ENCODE assay signal across 1 cellular context in the genomic region with DNA sequence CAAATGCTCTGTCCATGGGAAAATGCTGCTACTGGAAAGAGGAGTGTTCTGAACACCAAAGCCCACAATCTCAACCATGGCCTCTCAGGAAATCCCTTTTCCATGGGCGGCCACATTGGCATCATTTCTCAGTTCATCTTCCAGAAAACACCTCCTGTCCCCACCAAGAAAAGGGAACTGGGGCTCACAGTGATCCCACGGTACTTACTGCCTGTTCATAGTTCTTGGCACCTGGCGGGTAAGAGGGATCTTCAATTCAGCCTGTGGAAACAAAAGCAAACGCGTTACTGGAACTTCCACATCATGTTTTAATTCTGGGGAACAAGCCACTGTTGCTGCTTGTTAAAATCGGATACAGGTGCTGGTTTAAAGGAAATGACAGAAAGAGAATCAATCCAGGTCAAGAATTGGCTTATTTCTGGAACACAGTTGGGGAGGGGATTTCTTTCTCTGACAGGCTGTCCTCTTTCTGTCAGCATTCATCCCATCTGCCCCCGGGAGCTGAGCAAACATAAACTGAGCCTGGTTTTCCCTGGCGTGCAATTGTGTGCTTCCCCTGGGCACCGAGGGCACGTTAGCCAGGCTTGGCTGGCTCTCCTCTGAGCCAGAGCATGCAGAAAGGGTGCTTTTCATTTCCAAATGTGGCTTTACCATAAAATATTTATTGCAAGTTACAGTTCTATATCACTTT.
TF ChIP-seq lines count a peak whose summit lies in the region.

No MANE protein-coding gene starts in this region.

TF ChIP-seq in GM23338, 12 proteins besides CTCF, POLR2A, EP300 and RAD21:
- TF ChIP-seq CREB1 (CRISPR knock-in tag; IDR thresholded peaks at IDR 0.05; ENCODE audit: low read depth) (no peak), EZH2phosphoT487 (IDR thresholded peaks at IDR 0.05; ENCODE audit: unreplicated experiment) (no peak), ZNF331 (CRISPR knock-in tag; IDR thresholded peaks at IDR 0.05; ENCODE audit: low read depth) (no peak), JUNB (IDR thresholded peaks at IDR 0.05; ENCODE audit: unreplicated experiment) (no peak), STAT1 (IDR thresholded peaks at IDR 0.05; ENCODE audit: unreplicated experiment) (no peak), NANOG (IDR thresholded peaks at IDR 0.05; ENCODE audit: borderline replicate concordance) (no peak), POLR2AphosphoS5 (IDR thresholded peaks at IDR 0.05; ENCODE audit: low read depth) (no peak), ZNF114 (CRISPR knock-in tag; IDR thresholded peaks at IDR 0.05) (no peak), EZH2 (IDR thresholded peaks at IDR 0.05; ENCODE audit: low read depth, unreplicated experiment) (no peak)
- TF ChIP-seq, protein P1, sequence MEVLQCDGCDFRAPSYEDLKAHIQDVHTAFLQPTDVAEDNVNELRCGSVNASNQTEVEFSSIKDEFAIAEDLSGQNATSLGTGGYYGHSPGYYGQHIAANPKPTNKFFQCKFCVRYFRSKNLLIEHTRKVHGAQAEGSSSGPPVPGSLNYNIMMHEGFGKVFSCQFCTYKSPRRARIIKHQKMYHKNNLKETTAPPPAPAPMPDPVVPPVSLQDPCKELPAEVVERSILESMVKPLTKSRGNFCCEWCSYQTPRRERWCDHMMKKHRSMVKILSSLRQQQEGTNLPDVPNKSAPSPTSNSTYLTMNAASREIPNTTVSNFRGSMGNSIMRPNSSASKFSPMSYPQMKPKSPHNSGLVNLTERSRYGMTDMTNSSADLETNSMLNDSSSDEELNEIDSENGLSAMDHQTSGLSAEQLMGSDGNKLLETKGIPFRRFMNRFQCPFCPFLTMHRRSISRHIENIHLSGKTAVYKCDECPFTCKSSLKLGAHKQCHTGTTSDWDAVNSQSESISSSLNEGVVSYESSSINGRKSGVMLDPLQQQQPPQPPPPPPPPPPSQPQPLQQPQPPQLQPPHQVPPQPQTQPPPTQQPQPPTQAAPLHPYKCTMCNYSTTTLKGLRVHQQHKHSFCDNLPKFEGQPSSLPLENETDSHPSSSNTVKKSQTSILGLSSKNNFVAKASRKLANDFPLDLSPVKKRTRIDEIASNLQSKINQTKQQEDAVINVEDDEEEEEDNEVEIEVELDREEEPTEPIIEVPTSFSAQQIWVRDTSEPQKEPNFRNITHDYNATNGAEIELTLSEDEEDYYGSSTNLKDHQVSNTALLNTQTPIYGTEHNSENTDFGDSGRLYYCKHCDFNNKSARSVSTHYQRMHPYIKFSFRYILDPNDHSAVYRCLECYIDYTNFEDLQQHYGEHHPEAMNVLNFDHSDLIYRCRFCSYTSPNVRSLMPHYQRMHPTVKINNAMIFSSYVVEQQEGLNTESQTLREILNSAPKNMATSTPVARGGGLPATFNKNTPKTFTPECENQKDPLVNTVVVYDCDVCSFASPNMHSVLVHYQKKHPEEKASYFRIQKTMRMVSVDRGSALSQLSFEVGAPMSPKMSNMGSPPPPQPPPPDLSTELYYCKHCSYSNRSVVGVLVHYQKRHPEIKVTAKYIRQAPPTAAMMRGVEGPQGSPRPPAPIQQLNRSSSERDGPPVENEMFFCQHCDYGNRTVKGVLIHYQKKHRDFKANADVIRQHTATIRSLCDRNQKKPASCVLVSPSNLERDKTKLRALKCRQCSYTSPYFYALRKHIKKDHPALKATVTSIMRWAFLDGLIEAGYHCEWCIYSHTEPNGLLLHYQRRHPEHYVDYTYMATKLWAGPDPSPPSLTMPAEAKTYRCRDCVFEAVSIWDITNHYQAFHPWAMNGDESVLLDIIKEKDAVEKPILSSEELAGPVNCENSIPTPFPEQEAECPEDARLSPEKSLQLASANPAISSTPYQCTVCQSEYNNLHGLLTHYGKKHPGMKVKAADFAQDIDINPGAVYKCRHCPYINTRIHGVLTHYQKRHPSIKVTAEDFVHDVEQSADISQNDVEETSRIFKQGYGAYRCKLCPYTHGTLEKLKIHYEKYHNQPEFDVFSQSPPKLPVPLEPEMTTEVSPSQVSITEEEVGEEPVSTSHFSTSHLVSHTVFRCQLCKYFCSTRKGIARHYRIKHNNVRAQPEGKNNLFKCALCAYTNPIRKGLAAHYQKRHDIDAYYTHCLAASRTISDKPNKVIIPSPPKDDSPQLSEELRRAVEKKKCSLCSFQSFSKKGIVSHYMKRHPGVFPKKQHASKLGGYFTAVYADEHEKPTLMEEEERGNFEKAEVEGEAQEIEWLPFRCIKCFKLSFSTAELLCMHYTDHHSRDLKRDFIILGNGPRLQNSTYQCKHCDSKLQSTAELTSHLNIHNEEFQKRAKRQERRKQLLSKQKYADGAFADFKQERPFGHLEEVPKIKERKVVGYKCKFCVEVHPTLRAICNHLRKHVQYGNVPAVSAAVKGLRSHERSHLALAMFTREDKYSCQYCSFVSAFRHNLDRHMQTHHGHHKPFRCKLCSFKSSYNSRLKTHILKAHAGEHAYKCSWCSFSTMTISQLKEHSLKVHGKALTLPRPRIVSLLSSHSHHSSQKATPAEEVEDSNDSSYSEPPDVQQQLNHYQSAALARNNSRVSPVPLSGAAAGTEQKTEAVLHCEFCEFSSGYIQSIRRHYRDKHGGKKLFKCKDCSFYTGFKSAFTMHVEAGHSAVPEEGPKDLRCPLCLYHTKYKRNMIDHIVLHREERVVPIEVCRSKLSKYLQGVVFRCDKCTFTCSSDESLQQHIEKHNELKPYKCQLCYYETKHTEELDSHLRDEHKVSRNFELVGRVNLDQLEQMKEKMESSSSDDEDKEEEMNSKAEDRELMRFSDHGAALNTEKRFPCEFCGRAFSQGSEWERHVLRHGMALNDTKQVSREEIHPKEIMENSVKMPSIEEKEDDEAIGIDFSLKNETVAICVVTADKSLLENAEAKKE (CRISPR knock-in tag; IDR thresholded peaks at IDR 0.05): no peak
- TF ChIP-seq, protein P2, sequence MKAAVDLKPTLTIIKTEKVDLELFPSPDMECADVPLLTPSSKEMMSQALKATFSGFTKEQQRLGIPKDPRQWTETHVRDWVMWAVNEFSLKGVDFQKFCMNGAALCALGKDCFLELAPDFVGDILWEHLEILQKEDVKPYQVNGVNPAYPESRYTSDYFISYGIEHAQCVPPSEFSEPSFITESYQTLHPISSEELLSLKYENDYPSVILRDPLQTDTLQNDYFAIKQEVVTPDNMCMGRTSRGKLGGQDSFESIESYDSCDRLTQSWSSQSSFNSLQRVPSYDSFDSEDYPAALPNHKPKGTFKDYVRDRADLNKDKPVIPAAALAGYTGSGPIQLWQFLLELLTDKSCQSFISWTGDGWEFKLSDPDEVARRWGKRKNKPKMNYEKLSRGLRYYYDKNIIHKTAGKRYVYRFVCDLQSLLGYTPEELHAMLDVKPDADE (IDR thresholded peaks at IDR 0.05): no peak
- TF ChIP-seq, protein P3, sequence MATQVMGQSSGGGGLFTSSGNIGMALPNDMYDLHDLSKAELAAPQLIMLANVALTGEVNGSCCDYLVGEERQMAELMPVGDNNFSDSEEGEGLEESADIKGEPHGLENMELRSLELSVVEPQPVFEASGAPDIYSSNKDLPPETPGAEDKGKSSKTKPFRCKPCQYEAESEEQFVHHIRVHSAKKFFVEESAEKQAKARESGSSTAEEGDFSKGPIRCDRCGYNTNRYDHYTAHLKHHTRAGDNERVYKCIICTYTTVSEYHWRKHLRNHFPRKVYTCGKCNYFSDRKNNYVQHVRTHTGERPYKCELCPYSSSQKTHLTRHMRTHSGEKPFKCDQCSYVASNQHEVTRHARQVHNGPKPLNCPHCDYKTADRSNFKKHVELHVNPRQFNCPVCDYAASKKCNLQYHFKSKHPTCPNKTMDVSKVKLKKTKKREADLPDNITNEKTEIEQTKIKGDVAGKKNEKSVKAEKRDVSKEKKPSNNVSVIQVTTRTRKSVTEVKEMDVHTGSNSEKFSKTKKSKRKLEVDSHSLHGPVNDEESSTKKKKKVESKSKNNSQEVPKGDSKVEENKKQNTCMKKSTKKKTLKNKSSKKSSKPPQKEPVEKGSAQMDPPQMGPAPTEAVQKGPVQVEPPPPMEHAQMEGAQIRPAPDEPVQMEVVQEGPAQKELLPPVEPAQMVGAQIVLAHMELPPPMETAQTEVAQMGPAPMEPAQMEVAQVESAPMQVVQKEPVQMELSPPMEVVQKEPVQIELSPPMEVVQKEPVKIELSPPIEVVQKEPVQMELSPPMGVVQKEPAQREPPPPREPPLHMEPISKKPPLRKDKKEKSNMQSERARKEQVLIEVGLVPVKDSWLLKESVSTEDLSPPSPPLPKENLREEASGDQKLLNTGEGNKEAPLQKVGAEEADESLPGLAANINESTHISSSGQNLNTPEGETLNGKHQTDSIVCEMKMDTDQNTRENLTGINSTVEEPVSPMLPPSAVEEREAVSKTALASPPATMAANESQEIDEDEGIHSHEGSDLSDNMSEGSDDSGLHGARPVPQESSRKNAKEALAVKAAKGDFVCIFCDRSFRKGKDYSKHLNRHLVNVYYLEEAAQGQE (IDR thresholded peaks at IDR 0.05; ENCODE audit: unreplicated experiment): no peak
